In genomic region chr19:55080915-55081772, GRCh38 we compare ENCODE assay signal across 8 cellular contexts. TPM values are rescaled to one million over a fixed set of nuclear protein-coding genes. Genes with fewer than 3 reads are reported as not detected.
A peak's percentile ranks its signal among the peaks of the same experiment; 100 is the strongest.
DNase-seq lines count a peak whose midpoint lies in the region; ATAC-seq lines count a peak whose summit lies in the region.

No MANE protein-coding gene starts in this region.

- POLR2A ChIA-PET in activated naive CD8-positive, alpha-beta T cell treated with anti-CD3 and anti-CD28 coated beads, Interleukin-2, amount 10 ng/mL, durations not matched to agents 7 days and 5 days (lab: Charles Lee), result interaction anchor here (0.5 to 1.7 kb wide), 11 partner anchors 8 to 709 kb away, joined by 3 to 11 read pairs (median 4); partner anchors contain the start of gene RDH13

- H3K4me3 ChIP-seq in MG63 (peak overlapping the region; percentile 27), skin epidermis (peak overlapping the region; percentile 36 to 56 (median 44))

- ATAC-seq in GM19455 (IDR thresholded peaks at IDR 0.05; ENCODE audit: unreplicated experiment) (peak; percentile 73), GM18519 (IDR thresholded peaks at IDR 0.05; ENCODE audit: low FRiP score, unreplicated experiment) (no peak)
- peak; percentile 80 for ATAC-seq in activated naive CD8-positive, alpha-beta T cell treated with anti-CD3 and anti-CD28 coated beads, Interleukin-2, amount 10 ng/mL, durations not matched to agents 7 days and 5 days (ENCODE audit: low read depth)

- no peaks in the 10 kb centered on the region for H3K36me3 ChIP-seq in MG63

- no peaks in the 10 kb centered on the region for H3K9me3 ChIP-seq in MG63

- peaks cover 4% of the 10 kb centered on the region for H3K36me3 Mint-ChIP-seq in activated naive CD8-positive, alpha-beta T cell treated with anti-CD3 and anti-CD28 coated beads, Interleukin-2, amount 10 ng/mL, durations not matched to agents 7 days and 5 days

- H3K9me3 Mint-ChIP-seq in activated naive CD8-positive, alpha-beta T cell treated with anti-CD3 and anti-CD28 coated beads, Interleukin-2, amount 10 ng/mL, durations not matched to agents 7 days and 5 days, result no peaks in the 10 kb centered on the region

- peaks cover 29% of the 10 kb centered on the region for H3K27me3 ChIP-seq in MG63

- peak overlapping the region; percentile 97 for H3K27ac Mint-ChIP-seq in activated naive CD8-positive, alpha-beta T cell treated with anti-CD3 and anti-CD28 coated beads, Interleukin-2, amount 10 ng/mL, durations not matched to agents 7 days and 5 days

- peaks cover 11% of the 10 kb centered on the region for H3K4me1 Mint-ChIP-seq in activated naive CD8-positive, alpha-beta T cell treated with anti-CD3 and anti-CD28 coated beads, Interleukin-2, amount 10 ng/mL, durations not matched to agents 7 days and 5 days

- peak overlapping the region; percentile 83 for H3K4me3 Mint-ChIP-seq in activated naive CD8-positive, alpha-beta T cell treated with anti-CD3 and anti-CD28 coated beads, Interleukin-2, amount 10 ng/mL, durations not matched to agents 7 days and 5 days

- peaks cover 38% of the 10 kb centered on the region for H3K27me3 Mint-ChIP-seq in activated naive CD8-positive, alpha-beta T cell treated with anti-CD3 and anti-CD28 coated beads, Interleukin-2, amount 10 ng/mL, durations not matched to agents 7 days and 5 days

- H3K27ac ChIP-seq in skin epidermis, result peak overlapping the region in 14 of 21 experiments; percentile 1 to 80 (median 62)

- peak; percentile 78 for DNase-seq in AG20443 (ENCODE audit: low spot score)
- peak; percentile 74 for DNase-seq in MG63
- peak; percentile 76 for DNase-seq in T follicular helper cell (ENCODE audit: low read depth)
- DNase-seq in activated naive CD8-positive, alpha-beta T cell treated with anti-CD3 and anti-CD28 coated beads, Interleukin-2, amount 10 ng/mL, durations not matched to agents 7 days and 5 days, result peak; percentile 98
- DNase-seq in hepatic stellate cell (ENCODE audit: low spot score), result peak; percentile 63

RNA-seq across cellular contexts. Expression of gene EPS8L1, which starts 5.5 kb away (rescaled TPM):
- total RNA-seq in MG63 (2014; rRNA removed; shearing (Covaris generic); ENCODE audit: low replicate concordance), result 1.1 TPM in 1 of 2 replicates, not detected in the other
- total RNA-seq in activated naive CD8-positive, alpha-beta T cell treated with anti-CD3 and anti-CD28 coated beads, Interleukin-2, amount 10 ng/mL, durations not matched to agents 7 days and 5 days, result 1 to 10 TPM; 5.1 to 7.6 TPM

RNA-seq across cellular contexts. Expression of gene RDH13, which starts 18.2 kb away (rescaled TPM):
- 17.9 and 23.8 TPM in 2 replicates for total RNA-seq in MG63 (2014; rRNA removed; shearing (Covaris generic); ENCODE audit: low replicate concordance)
- total RNA-seq in activated naive CD8-positive, alpha-beta T cell treated with anti-CD3 and anti-CD28 coated beads, Interleukin-2, amount 10 ng/mL, durations not matched to agents 7 days and 5 days, result 10 to 100 TPM; 25.9 to 28.6 TPM

RNA-seq across cellular contexts. Expression of gene PPP1R12C, which starts 36.3 kb away (rescaled TPM):
- total RNA-seq in MG63 (2014; rRNA removed; shearing (Covaris generic); ENCODE audit: low replicate concordance), result 76.0 and 81.1 TPM in 2 replicates
- total RNA-seq in activated naive CD8-positive, alpha-beta T cell treated with anti-CD3 and anti-CD28 coated beads, Interleukin-2, amount 10 ng/mL, durations not matched to agents 7 days and 5 days, result 100 to 1,000 TPM; 147 to 157 TPM

RNA-seq across cellular contexts. Expression of gene GP6, which starts 43.1 kb away (rescaled TPM):
- total RNA-seq in MG63 (2014; rRNA removed; shearing (Covaris generic); ENCODE audit: low replicate concordance), result not detected in 2 replicates
- under 1 TPM in 1 of 2 experiments, not detected in 1; 0.25 TPM for total RNA-seq in activated naive CD8-positive, alpha-beta T cell treated with anti-CD3 and anti-CD28 coated beads, Interleukin-2, amount 10 ng/mL, durations not matched to agents 7 days and 5 days
